Comparison of ENCODE assay signal across 8 cellular contexts in the genomic region with DNA sequence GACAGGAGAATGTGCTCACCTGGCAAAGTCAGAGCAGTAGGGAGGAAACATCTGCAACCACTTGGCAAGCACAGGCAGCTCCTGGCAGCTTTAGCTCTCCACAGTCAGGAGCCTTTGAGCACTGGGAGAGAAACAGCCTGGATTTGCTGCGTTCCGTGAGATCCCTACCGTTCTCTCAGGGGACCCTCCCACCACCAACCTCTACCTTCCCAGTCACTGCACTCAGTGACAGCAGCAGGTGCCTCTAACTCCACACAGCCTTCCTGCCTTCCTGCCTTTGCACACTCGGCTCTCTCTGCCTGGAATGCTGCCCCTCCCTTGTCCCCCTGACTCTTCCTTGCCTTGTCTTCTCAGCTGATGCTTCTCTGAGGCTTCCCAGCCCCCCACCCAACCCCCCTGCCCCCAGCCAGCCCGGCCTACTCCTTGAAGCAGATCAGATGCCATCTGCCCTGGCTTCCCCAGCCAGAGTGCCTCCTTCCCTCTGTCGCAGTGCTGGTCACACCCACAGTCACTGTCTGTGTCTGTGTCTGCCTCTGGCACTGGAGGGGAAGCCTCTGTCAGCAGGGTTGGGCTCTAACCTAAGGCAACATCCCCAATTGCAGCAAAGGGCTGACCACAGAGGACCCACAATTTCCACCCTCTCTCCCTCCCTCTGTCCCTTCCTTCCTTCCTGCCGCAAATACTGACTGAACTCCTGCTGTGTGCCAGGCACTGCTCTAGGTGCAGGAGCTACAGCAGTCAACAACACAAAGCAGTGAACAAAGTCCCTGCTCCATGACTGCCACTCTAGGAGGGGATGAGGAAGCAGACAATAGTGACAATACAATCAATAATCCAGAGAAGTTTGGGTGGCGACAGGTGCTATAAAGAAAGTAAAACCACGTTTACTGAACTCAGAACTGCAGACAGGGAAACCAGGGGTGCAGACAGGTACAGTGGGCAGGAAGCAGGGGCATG. TPM values are rescaled to one million over a fixed set of nuclear protein-coding genes. Genes with fewer than 3 reads are reported as not detected.
DNase-seq lines count a peak whose midpoint lies in the region; ATAC-seq and TF ChIP-seq lines count a peak whose summit lies in the region.

No MANE protein-coding gene starts in this region.

- H3K79me2 ChIP-seq in mammary epithelial cell (ENCODE audit: insufficient read depth, low read length) = no peaks in the 10 kb centered on the region

- ATAC-seq in GM21360 (IDR thresholded peaks at IDR 0.05; ENCODE audit: unreplicated experiment) = no peak

- 14% methylated on average over 5 of the region's 9 CpGs for WGBS in mammary epithelial cell (ENCODE audit: low coverage, missing lambda C conversion rate)

- H3K4me3 ChIP-seq in mammary epithelial cell (replicated peaks in 1 of 3; ENCODE audit: insufficient read depth in 1 of 3, low read depth in 2 of 3, low read length in 3 of 3) = peak overlapping the region in 1 of 3 experiments; percentile 31

- intact Hi-C loops in mammary epithelial cell (cut with micrococcal nuclease) = loop anchor here (2.0 kb wide), 1 partner anchor 14 kb away; a partner anchor contains a TSS

- H3K4me2 ChIP-seq in mammary epithelial cell (ENCODE audit: insufficient read depth, low read depth, low read length) = peak overlapping the region; percentile 43

- peaks cover 56% of the 10 kb centered on the region for H3K4me1 ChIP-seq in mammary epithelial cell (ENCODE audit: insufficient read depth, low read length)

- no peaks in the 10 kb centered on the region for H3K27me3 ChIP-seq in mammary epithelial cell (ENCODE audit: insufficient read depth, low read length)

- no peak for TF ChIP-seq CTCF in mammary epithelial cell (conservative IDR thresholded peaks at IDR 0.05 in 1 of 2, IDR thresholded peaks at IDR 0.05 in 1 of 2; ENCODE audit: extremely low read depth in 1 of 2, insufficient read depth in 1 of 2, low read depth in 1 of 2, low read length in 2 of 2)

- in situ Hi-C loops in mammary epithelial cell (cut with MboI; ENCODE audit: low sequenced_read_pairs in 2 of 2) = no loop called here

- no peaks in the 10 kb centered on the region for H3K36me3 ChIP-seq in mammary epithelial cell (ENCODE audit: insufficient read depth, low read length)

- H3K9me3 ChIP-seq in mammary epithelial cell (replicated peaks; ENCODE audit: insufficient read depth, low read length) = no peaks in the 10 kb centered on the region

- DNase-seq in NCI-H2196 (lab: John Stamatoyannopoulos, UW; ENCODE audit: unreplicated experiment) (peak; percentile 42), NCI-H2196 treated with DMSO at 0.1 percent for 48 hours (lab: John Stamatoyannopoulos, UW; ENCODE audit: unreplicated experiment) (no peak), NOMO-1 treated with dmso at 0.1 percent for 144 hours (lab: John Stamatoyannopoulos, UW; ENCODE audit: unreplicated experiment) (peak; percentile 76), mammary epithelial cell (peak; percentile 60), mucosa of gallbladder (ENCODE audit: low spot score) (peak; percentile 71), AG08396 (ENCODE audit: low spot score) (no peak), inferior parietal cortex (ENCODE audit: extremely low spot score) (no peak)

- H2AFZ ChIP-seq in mammary epithelial cell (ENCODE audit: low read depth, low read length) = peak overlapping the region; percentile 62

- no TSS peak for BruUV-seq in mammary epithelial cell (replicated peaks; lab: Mats Ljungman, UMichigan)

- H3K27ac ChIP-seq in mammary epithelial cell (ENCODE audit: insufficient read depth, low read depth, low read length) = no peak overlapping the region

- CTCF ChIA-PET in mammary epithelial cell (lab: Charles Lee; ENCODE audit: low non-redundant PET) = no interaction called here

- dilution Hi-C loops in mammary epithelial cell (cut with HindIII; ENCODE audit: low sequenced_read_pairs) = no loop called here

- H4K20me1 ChIP-seq in mammary epithelial cell (ENCODE audit: insufficient read depth, low read length) = no peaks in the 10 kb centered on the region

- H3K9ac ChIP-seq in mammary epithelial cell (ENCODE audit: insufficient read depth, low read length) = no peak overlapping the region

RNA-seq across cellular contexts. Expression of a gene that starts 14.8 kb away (rescaled TPM):
- total RNA-seq in mammary epithelial cell = 10 to 100 TPM; 41.3 to 49.6 TPM
- 51.9 TPM for polyA plus RNA-seq in mammary epithelial cell
- 57.2 TPM for polyA minus RNA-seq in mammary epithelial cell
- total RNA-seq in mucosa of gallbladder = 35.8 TPM

Comparison
In these comparisons a context has a peak if more than half of its experiments do, and no peak if none do; other contexts are left out.
1. DNase-seq: peak in NCI-H2196 (single experiment), NOMO-1 treated with dmso at 0.1 percent for 144 hours (single experiment), mammary epithelial cell (single experiment) and mucosa of gallbladder (single experiment); none in NCI-H2196 treated with DMSO at 0.1 percent for 48 hours (single experiment), AG08396 (single experiment) and inferior parietal cortex (single experiment).